ENCODE assay signal across 10 cellular contexts in genomic region chr16:88436796-88437195, GRCh38. TPM values are rescaled to one million over a fixed set of nuclear protein-coding genes. Genes with fewer than 3 reads are reported as not detected.
DNase-seq lines count a peak whose midpoint lies in the region; ATAC-seq, FAIRE-seq and TF ChIP-seq lines count a peak whose summit lies in the region.
"Had no signal": no experiment of that assay in that cellular context is flagged by ENCODE, and none has a peak within 500 bp of the region (broad histone marks: within the 10 kb centered on the region; RNA-seq: fewer than 3 reads in every experiment).

No MANE protein-coding gene starts in this region.

- peak overlapping the region; percentile 100 for H4K8ac ChIP-seq in neuronal stem cell (ENCODE audit: low read depth, low read length)

- no peak overlapping the region for H2BK120ac ChIP-seq in neuronal stem cell (ENCODE audit: low read depth, low read length)

- H3K9me1 ChIP-seq in K562 (ENCODE audit: control insufficient read depth, insufficient read depth, low read length), result no peaks in the 10 kb centered on the region

- no peak overlapping the region for H3K9ac ChIP-seq in HepG2 (ENCODE audit: insufficient read depth, low read depth, low read length)
- no peak overlapping the region for H3K9ac ChIP-seq in K562 (ENCODE audit: insufficient read depth in 1 of 2, low read depth in 2 of 2, low read length in 2 of 2)
- no peak overlapping the region for H3K9ac ChIP-seq in neuronal stem cell (ENCODE audit: low read depth, low read length, poor library complexity)
- H3K9ac ChIP-seq: GM23248 had no signal

- no peak overlapping the region for H3K4me3 ChIP-seq in HepG2 (replicated peaks in 1 of 3; ENCODE audit: insufficient read depth in 1 of 3, low read depth in 2 of 3, low read length in 3 of 3)
- no peak overlapping the region for H3K4me3 ChIP-seq in right lobe of liver
- no peak overlapping the region for H3K4me3 ChIP-seq in K562
- no peak overlapping the region for H3K4me3 ChIP-seq in neuronal stem cell (ENCODE audit: low read length in 2 of 2)
- H3K4me3 ChIP-seq: BLaER1 treated with 17β-estradiol and CSF1 and Interleukin-3, amounts not matched to agents 10 nM and 100 nM; GM23248 had no signal

- H3K4me2 ChIP-seq in HepG2 (ENCODE audit: low read depth, low read length) (no peak overlapping the region; the same call in 1 of the 2 replicates), K562 (ENCODE audit: insufficient read depth, low read length) (no peak overlapping the region), neuronal stem cell (ENCODE audit: insufficient read depth, low read length, poor library complexity, severe bottlenecking) (no peak overlapping the region)

- TF ChIP-seq POLR2A in HepG2 (IDR thresholded peaks at IDR 0.05; ENCODE audit: insufficient read depth in 1 of 2, low read depth in 2 of 2, low read length in 2 of 2), result no peak
- TF ChIP-seq POLR2A in right lobe of liver (IDR thresholded peaks at IDR 0.05), result no peak
- no peak for TF ChIP-seq POLR2A in K562 (conservative IDR thresholded peaks at IDR 0.05)

- H2AFZ ChIP-seq in HepG2 (ENCODE audit: low read length), result no peak overlapping the region
- H2AFZ ChIP-seq in K562 (ENCODE audit: low read depth, low read length), result no peak overlapping the region
- H2AFZ ChIP-seq in neuronal stem cell (ENCODE audit: low read length), result peak overlapping the region; percentile 75
- H2AFZ ChIP-seq: GM23248 had no signal

- H3K27me3 ChIP-seq in HepG2 (ENCODE audit: control insufficient read depth in 1 of 2, insufficient read depth in 2 of 2, low read length in 2 of 2), result peaks cover 58 to 99% of the 10 kb centered on the region in 2 experiments
- H3K27me3 ChIP-seq in right lobe of liver, result no peaks in the 10 kb centered on the region
- peaks cover 18 to 58% of the 10 kb centered on the region in 2 experiments; a peak in 4 of 5 replicates for H3K27me3 ChIP-seq in K562 (ENCODE audit: control insufficient read depth in 2 of 2, insufficient read depth in 2 of 2, low read length in 2 of 2)
- peaks cover 0 to 57% (median 3%) of the 10 kb centered on the region in 3 experiments for H3K27me3 ChIP-seq in neuronal stem cell (ENCODE audit: control insufficient read depth in 3 of 3, insufficient read depth in 3 of 3, low read depth in 1 of 3, low read length in 3 of 3)

- no TSS peak for BruUV-seq in HepG2 (replicated peaks; lab: Mats Ljungman, UMichigan)
- BruUV-seq in K562 (replicated peaks; lab: Mats Ljungman, UMichigan), result no TSS peak

- peaks cover 6% of the 10 kb centered on the region for H3K79me1 ChIP-seq in neuronal stem cell (ENCODE audit: low read depth, low read length)

- WGBS in HepG2 (ENCODE audit: low lambda C conversion rate), result 65% methylated on average over 22 of the region's 36 CpGs
- 79% methylated on average over 17 of the region's 36 CpGs for WGBS in right lobe of liver (ENCODE audit: insufficient coverage, low coverage, low lambda C conversion rate, missing lambda C conversion rate)
- WGBS in K562 (ENCODE audit: insufficient coverage, low coverage, missing lambda C conversion rate), result 40% methylated on average over 20 of the region's 36 CpGs
- no CpG with 5 or more reads among the region's 36 CpGs for WGBS in neuronal stem cell (ENCODE audit: extremely low coverage in 2 of 2, insufficient read length in 2 of 2, insufficient replicate concordance in 1 of 2), 2 donors

- TF ChIP-seq EP300 in HepG2 (IDR thresholded peaks at IDR 0.05; ENCODE audit: low read depth in 2 of 2, low read length in 2 of 2) (no peak), HepG2 (CRISPR knock-in tag; IDR thresholded peaks at IDR 0.05; ENCODE audit: borderline replicate concordance) (no peak), K562 (IDR thresholded peaks at IDR 0.05; ENCODE audit: low read length) (no peak)

- H4K20me1 ChIP-seq in HepG2 (ENCODE audit: insufficient read depth, low read length), result peaks cover 8% of the 10 kb centered on the region; the same call in 1 of the 2 replicates
- H4K20me1 ChIP-seq in K562 (replicated peaks; ENCODE audit: control insufficient read depth, insufficient read depth, low read length), result peaks cover 11% of the 10 kb centered on the region

- peak overlapping the region; percentile 93 for H3K18ac ChIP-seq in neuronal stem cell (ENCODE audit: low read length)

- H2BK12ac ChIP-seq in neuronal stem cell (ENCODE audit: low read length), result peak overlapping the region; percentile 94

- H3K9me3 ChIP-seq in HepG2 (ENCODE audit: low read length) (no peaks in the 10 kb centered on the region), right lobe of liver (no peaks in the 10 kb centered on the region), K562 (replicated peaks; ENCODE audit: control insufficient read depth, insufficient read depth, low read depth, low read length) (no peaks in the 10 kb centered on the region), neuronal stem cell (replicated peaks in 1 of 2; ENCODE audit: control insufficient read depth in 2 of 2, insufficient read depth in 1 of 2, low read depth in 1 of 2, low read length in 2 of 2) (no peaks in the 10 kb centered on the region)
- H3K9me3 ChIP-seq: BLaER1 treated with 17β-estradiol and CSF1 and Interleukin-3, amounts not matched to agents 10 nM and 100 nM had no signal

- DNase-seq in HepG2 (ENCODE audit: low spot score) (no peak), right lobe of liver (no peak), K562 (ENCODE audit: extremely low read depth in 1 of 4, low spot score in 3 of 4) (no peak), neuronal stem cell (ENCODE audit: low spot score) (no peak), SKM-1 treated with dmso at 0.1 percent for 144 hours (lab: John Stamatoyannopoulos, UW; ENCODE audit: unreplicated experiment) (no peak)
- DNase-seq: DMS79 treated with DMSO at 0.1 percent for 48 hours, GF-D8 had no signal

- in situ Hi-C loops in HepG2 (cut with HindIII; ENCODE audit: extremely low pct_ligation_motif_present, low pct_unique_long_range_greater_than_20kb), result loop anchor here (10.0 kb wide), 1 partner anchor 242 kb away; no protein-coding TSS in a partner anchor
- in situ Hi-C loops in K562 (cut with MboI), result no loop called here

- H3K4ac ChIP-seq in neuronal stem cell (ENCODE audit: low read length), result peak overlapping the region; percentile 89

- peak overlapping the region; percentile 22 for H2BK5ac ChIP-seq in neuronal stem cell (ENCODE audit: low read length)

- H2BK15ac ChIP-seq in neuronal stem cell (ENCODE audit: low read length), result peak overlapping the region; percentile 89

- H3K79me2 ChIP-seq in HepG2 (ENCODE audit: insufficient read depth, low read length), result no peaks in the 10 kb centered on the region
- no peaks in the 10 kb centered on the region for H3K79me2 ChIP-seq in K562 (ENCODE audit: control insufficient read depth, insufficient read depth, low read length)

- peak overlapping the region; percentile 43 for H3K23ac ChIP-seq in neuronal stem cell (ENCODE audit: low read depth, low read length, poor library complexity)

- H3K14ac ChIP-seq in neuronal stem cell (ENCODE audit: low read length), result peak overlapping the region; percentile 99

- H3K36me3 ChIP-seq in HepG2 (replicated peaks in 1 of 2; ENCODE audit: control insufficient read depth in 1 of 2, insufficient read depth in 2 of 2, low read length in 2 of 2) (no peaks in the 10 kb centered on the region), right lobe of liver (no peaks in the 10 kb centered on the region), K562 (ENCODE audit: control insufficient read depth, insufficient read depth, low read length) (no peaks in the 10 kb centered on the region), neuronal stem cell (replicated peaks in 1 of 2; ENCODE audit: control insufficient read depth in 2 of 2, insufficient read depth in 2 of 2, low read length in 2 of 2) (no peaks in the 10 kb centered on the region)

- POLR2A ChIA-PET in HepG2 (lab: Yijun Ruan, JAX) (no interaction called here), K562 (lab: Yijun Ruan, JAX) (interaction anchor here (0.6 kb wide), 1 partner anchor 372 kb away, joined by 3 read pairs; no protein-coding TSS in a partner anchor)

- ATAC-seq in HepG2 (peak; percentile 4; the same call in 2 of the 3 replicates), right lobe of liver (no peak), K562 (no peak), GM21825 (IDR thresholded peaks at IDR 0.05; ENCODE audit: unreplicated experiment) (no peak)

- CTCF ChIA-PET in HepG2 (lab: Yijun Ruan, JAX; ENCODE audit: low intra/inter-chr PET ratio, low total read pairs) (interaction anchor here (1.2 to 1.6 kb wide), 2 partner anchors 91 to 125 kb away, joined by 3 read pairs; no protein-coding TSS in a partner anchor), K562 (lab: Yijun Ruan, JAX; ENCODE audit: low intra/inter-chr PET ratio) (interaction anchor here (0.9 to 2.0 kb wide), 2 partner anchors 505 to 506 kb away, joined by 4 to 8 read pairs; no protein-coding TSS in a partner anchor)

- TF ChIP-seq RAD21 in HepG2 (CRISPR knock-in tag; IDR thresholded peaks at IDR 0.05), result no peak
- TF ChIP-seq RAD21 in K562 (CRISPR knock-in tag; conservative IDR thresholded peaks at IDR 0.05 in 1 of 2, IDR thresholded peaks at IDR 0.05 in 1 of 2), result no peak

- no peak for TF ChIP-seq CTCF in HepG2 (CRISPR knock-in tag; IDR thresholded peaks at IDR 0.05)
- no peak for TF ChIP-seq CTCF in right lobe of liver (IDR thresholded peaks at IDR 0.05)
- TF ChIP-seq CTCF in K562 (IDR thresholded peaks at IDR 0.05 in 2 of 3, conservative IDR thresholded peaks at IDR 0.05 in 1 of 3; ENCODE audit: insufficient read depth in 2 of 3, low read depth in 1 of 3, low read length in 3 of 3), result no peak

- no peak overlapping the region for H4K91ac ChIP-seq in neuronal stem cell (ENCODE audit: low read depth, low read length, poor library complexity)

- no peak overlapping the region for H3K27ac ChIP-seq in HepG2 (ENCODE audit: extremely low read length, insufficient read depth, low read length)
- H3K27ac ChIP-seq in right lobe of liver, result no peak overlapping the region
- no peak overlapping the region for H3K27ac ChIP-seq in K562 (ENCODE audit: extremely low read depth, low read depth, low read length)
- no peak overlapping the region for H3K27ac ChIP-seq in neuronal stem cell (replicated peaks; ENCODE audit: low read length)
- H3K27ac ChIP-seq: BLaER1 treated with 17β-estradiol and CSF1 and Interleukin-3, amounts not matched to agents 10 nM and 100 nM; GM23248 had no signal

- intact Hi-C loops in HepG2 (cut with micrococcal nuclease; ENCODE audit: unreplicated experiment), result loop anchor here (2.0 kb wide), 1 partner anchor 242 kb away; no protein-coding TSS in a partner anchor
- intact Hi-C loops in right lobe of liver (cut with DNase I), result no loop called here
- intact Hi-C loops in K562 (cut with micrococcal nuclease), result no loop called here

- no peaks in the 10 kb centered on the region for H3K4me1 ChIP-seq in HepG2 (ENCODE audit: insufficient read depth, low read length)
- H3K4me1 ChIP-seq in right lobe of liver, result no peaks in the 10 kb centered on the region
- H3K4me1 ChIP-seq in K562 (replicated peaks in 1 of 2; ENCODE audit: control insufficient read depth in 2 of 2, insufficient read depth in 2 of 2, low read length in 2 of 2), result peaks cover 0 to 81% of the 10 kb centered on the region in 2 experiments; a peak in 2 of 5 replicates
- peaks cover 0 to 2% of the 10 kb centered on the region in 2 donors for H3K4me1 ChIP-seq in neuronal stem cell (ENCODE audit: control insufficient read depth in 2 of 2, insufficient read depth in 1 of 2, low read depth in 1 of 2, low read length in 2 of 2)

- FAIRE-seq in HepG2 (lab: Jason Lieb, UNC) (no peak), K562 (lab: Jason Lieb, UNC) (no peak)

- peak overlapping the region; percentile 95 for H2AK5ac ChIP-seq in neuronal stem cell (ENCODE audit: low read depth, low read length)

RNA-seq across cellular contexts. Expression of gene ZFPM1, which starts 16.3 kb away (rescaled TPM):
- total RNA-seq in HepG2 (2016; rRNA removed; fragmentation: Illumina TruSeq; extraction: Trizol) (3.4 and 3.8 TPM in 2 replicates), right lobe of liver (10 to 100 TPM in 2 of 6 experiments, 1 to 10 TPM in 4; 3.8 to 15.5 (median 8.3) TPM), K562 (2014; rRNA removed) (4.5 and 8.7 TPM in 2 replicates), K562 (2014; rRNA removed; fragmentation: Illumina TruSeq; extraction: Trizol) (0.26 and 0.47 TPM in 2 replicates), K562 (2015; rRNA removed; fragmentation: Illumina TruSeq; extraction: Trizol) (3.2 and 4.5 TPM in 2 replicates), K562 (2021) (32.7 and 35.9 TPM in 2 replicates)
- total RNA-seq in HepG2 (2016; cell fraction: cytosol; rRNA removed; fragmentation: Illumina TruSeq; extraction: Trizol; ENCODE audit: low read depth), result 0.81 and 2.1 TPM in 2 replicates
- 3.4 and 3.9 TPM in 2 replicates for total RNA-seq in HepG2 (2016; cell fraction: insoluble cytoplasmic fraction; rRNA removed; fragmentation: Illumina TruSeq; extraction: Trizol)
- 3.4 and 4.3 TPM in 2 replicates for total RNA-seq in HepG2 (2016; cell fraction: membrane; rRNA removed; fragmentation: Illumina TruSeq; extraction: Trizol)
- 3.4 and 6.6 TPM in 2 replicates for total RNA-seq in HepG2 (2016; cell fraction: nucleus; rRNA removed; fragmentation: Illumina TruSeq; extraction: Trizol)
- polyA plus RNA-seq in HepG2 (2011; rRNA removed) (1.3 and 1.7 TPM in 2 replicates), K562 (2011; rRNA removed) (0.88 and 1.4 TPM in 2 replicates), K562 (2014; fragmentation: Illumina TruSeq; extraction: Trizol) (1.2 and 5.1 TPM in 2 replicates), K562 (2014; fragmentation: Nextera tagmentation; extraction: Ambion mirVana) (under 1 TPM; 0.03 to 0.11 TPM), K562 (2014; rRNA removed) (4.7 and 5.5 TPM in 2 replicates)
- polyA plus RNA-seq in HepG2 (2011; cell fraction: cytosol; rRNA removed), result 0.79 and 1.3 TPM in 2 replicates
- polyA plus RNA-seq in HepG2 (2011; cell fraction: nucleus; rRNA removed), result 7.1 and 7.6 TPM in 2 replicates
- polyA plus RNA-seq in HepG2 (2012), result 7.2 and 7.6 TPM in 2 replicates
- 1.2 TPM in 2 replicates for polyA plus RNA-seq in HepG2 (2016; cell fraction: cytosol; fragmentation: Illumina TruSeq; extraction: Trizol; ENCODE audit: low read depth)
- polyA plus RNA-seq in HepG2 (2016; cell fraction: insoluble cytoplasmic fraction; fragmentation: Illumina TruSeq; extraction: Trizol; ENCODE audit: low read depth), result 3.7 and 8.7 TPM in 2 replicates
- polyA plus RNA-seq in HepG2 (2016; cell fraction: membrane; fragmentation: Illumina TruSeq; extraction: Trizol; ENCODE audit: low read depth), result 2.7 and 4.8 TPM in 2 replicates
- 14.0 and 14.3 TPM in 2 replicates for polyA plus RNA-seq in HepG2 (2016; cell fraction: nucleus; fragmentation: Illumina TruSeq; extraction: Trizol; ENCODE audit: insufficient read depth, low read depth)
- 0.98 and 4.2 TPM in 2 replicates for polyA minus RNA-seq in HepG2 (2011; rRNA and poly(A)+ RNA removed; ENCODE audit: low replicate concordance)
- 2.7 and 6.6 TPM in 2 replicates for polyA minus RNA-seq in HepG2 (2011; cell fraction: cytosol; rRNA and poly(A)+ RNA removed)
- polyA minus RNA-seq in HepG2 (2011; cell fraction: nucleus; rRNA and poly(A)+ RNA removed), result 5.0 and 7.5 TPM in 2 replicates
- total RNA-seq in K562 (2011; cell fraction: chromatin; rRNA removed; ENCODE audit: low replicate concordance), result 14.4 and 38.8 TPM in 2 replicates
- total RNA-seq in K562 (2011; cell fraction: nucleolus; rRNA removed), result 25.3 and 27.9 TPM in 2 replicates
- 16.8 and 18.9 TPM in 2 replicates for total RNA-seq in K562 (2011; cell fraction: nucleoplasm; rRNA removed)
- polyA plus RNA-seq in K562 (2011; cell fraction: cytosol; rRNA removed), result 0.81 and 4.8 TPM in 2 replicates
- 3.4 and 13.6 TPM in 2 replicates for polyA plus RNA-seq in K562 (2011; cell fraction: nucleus; rRNA removed)
- polyA plus RNA-seq in K562 (2012), result 7.9 and 12.2 TPM in 2 replicates
- 0.30 and 1.1 TPM in 2 replicates for polyA minus RNA-seq in K562 (2011; rRNA and poly(A)+ RNA removed)
- polyA minus RNA-seq in K562 (2011; cell fraction: cytosol; rRNA and poly(A)+ RNA removed), result 12.3 and 14.7 TPM in 2 replicates
- polyA minus RNA-seq in K562 (2011; cell fraction: nucleus; rRNA and poly(A)+ RNA removed), result 7.7 and 10.1 TPM in 2 replicates
- polyA plus RNA-seq in neuronal stem cell (2013, experiment 1 of 2), result 3.8 TPM
- 4.0 TPM for polyA plus RNA-seq in neuronal stem cell (2013, experiment 2 of 2)

RNA-seq across cellular contexts. Expression of gene ZNF469, which starts 54.0 kb away (rescaled TPM):
- total RNA-seq in HepG2 (2016; rRNA removed; fragmentation: Illumina TruSeq; extraction: Trizol) (not detected in 2 replicates), right lobe of liver (1 to 10 TPM in 2 of 6 experiments, under 1 TPM in 4; 0.22 to 1.3 (median 0.37) TPM), K562 (2014; rRNA removed) (under 0.01 TPM in 1 of 2 replicates, not detected in the other), K562 (2014; rRNA removed; fragmentation: Illumina TruSeq; extraction: Trizol) (not detected in 2 replicates), K562 (2015; rRNA removed; fragmentation: Illumina TruSeq; extraction: Trizol) (not detected in 2 replicates), K562 (2021) (0.02 and 0.04 TPM in 2 replicates)
- not detected in 2 replicates for total RNA-seq in HepG2 (2016; cell fraction: cytosol; rRNA removed; fragmentation: Illumina TruSeq; extraction: Trizol; ENCODE audit: low read depth)
- total RNA-seq in HepG2 (2016; cell fraction: insoluble cytoplasmic fraction; rRNA removed; fragmentation: Illumina TruSeq; extraction: Trizol), result not detected in 2 replicates
- total RNA-seq in HepG2 (2016; cell fraction: membrane; rRNA removed; fragmentation: Illumina TruSeq; extraction: Trizol), result not detected in 2 replicates
- not detected in 2 replicates for total RNA-seq in HepG2 (2016; cell fraction: nucleus; rRNA removed; fragmentation: Illumina TruSeq; extraction: Trizol)
- polyA plus RNA-seq in HepG2 (2011; rRNA removed) (not detected in 2 replicates), K562 (2011; rRNA removed) (not detected in 2 replicates), K562 (2014; fragmentation: Illumina TruSeq; extraction: Trizol) (0.01 TPM in 1 of 2 replicates, not detected in the other), K562 (2014; fragmentation: Nextera tagmentation; extraction: Ambion mirVana) (not detected), K562 (2014; rRNA removed) (0.01 TPM in 1 of 2 replicates, not detected in the other)
- not detected in 2 replicates for polyA plus RNA-seq in HepG2 (2011; cell fraction: cytosol; rRNA removed)
- 0.02 TPM in 1 of 2 replicates, not detected in the other for polyA plus RNA-seq in HepG2 (2011; cell fraction: nucleus; rRNA removed)
- polyA plus RNA-seq in HepG2 (2012), result not detected in 2 replicates
- polyA plus RNA-seq in HepG2 (2016; cell fraction: cytosol; fragmentation: Illumina TruSeq; extraction: Trizol; ENCODE audit: low read depth), result not detected in 2 replicates
- not detected in 2 replicates for polyA plus RNA-seq in HepG2 (2016; cell fraction: insoluble cytoplasmic fraction; fragmentation: Illumina TruSeq; extraction: Trizol; ENCODE audit: low read depth)
- polyA plus RNA-seq in HepG2 (2016; cell fraction: membrane; fragmentation: Illumina TruSeq; extraction: Trizol; ENCODE audit: low read depth), result not detected in 2 replicates
- polyA plus RNA-seq in HepG2 (2016; cell fraction: nucleus; fragmentation: Illumina TruSeq; extraction: Trizol; ENCODE audit: insufficient read depth, low read depth), result not detected in 2 replicates
- not detected in 2 replicates for polyA minus RNA-seq in HepG2 (2011; rRNA and poly(A)+ RNA removed; ENCODE audit: low replicate concordance)
- polyA minus RNA-seq in HepG2 (2011; cell fraction: cytosol; rRNA and poly(A)+ RNA removed), result not detected in 2 replicates
- polyA minus RNA-seq in HepG2 (2011; cell fraction: nucleus; rRNA and poly(A)+ RNA removed), result not detected in 2 replicates
- total RNA-seq in K562 (2011; cell fraction: chromatin; rRNA removed; ENCODE audit: low replicate concordance), result 0.04 and 0.09 TPM in 2 replicates
- total RNA-seq in K562 (2011; cell fraction: nucleolus; rRNA removed), result 0.13 and 0.17 TPM in 2 replicates
- under 0.01 and 0.08 TPM in 2 replicates for total RNA-seq in K562 (2011; cell fraction: nucleoplasm; rRNA removed)
- under 0.01 and 0.01 TPM in 2 replicates for polyA plus RNA-seq in K562 (2011; cell fraction: cytosol; rRNA removed)
- polyA plus RNA-seq in K562 (2011; cell fraction: nucleus; rRNA removed), result 0.01 and 0.03 TPM in 2 replicates
- 0.01 TPM in 2 replicates for polyA plus RNA-seq in K562 (2012)
- polyA minus RNA-seq in K562 (2011; rRNA and poly(A)+ RNA removed), result under 0.01 and 0.04 TPM in 2 replicates
- polyA minus RNA-seq in K562 (2011; cell fraction: cytosol; rRNA and poly(A)+ RNA removed), result 0.09 and 0.10 TPM in 2 replicates
- polyA minus RNA-seq in K562 (2011; cell fraction: nucleus; rRNA and poly(A)+ RNA removed), result under 0.01 and 0.11 TPM in 2 replicates
- polyA plus RNA-seq in neuronal stem cell (2013, experiment 1 of 2), result 0.26 TPM
- 0.29 TPM for polyA plus RNA-seq in neuronal stem cell (2013, experiment 2 of 2)

Comparison
In these comparisons a context has a peak if more than half of its experiments do, and no peak if none do; other contexts are left out.
1. Of the 241 proteins assayed by ChIP-seq in both HepG2 and K562: peak only in HepG2: MYC; only in K562: HNRNPL and MAX; in both: none; in neither: 238.